6 cellular contexts compared by ENCODE assay signal in the genomic region with DNA sequence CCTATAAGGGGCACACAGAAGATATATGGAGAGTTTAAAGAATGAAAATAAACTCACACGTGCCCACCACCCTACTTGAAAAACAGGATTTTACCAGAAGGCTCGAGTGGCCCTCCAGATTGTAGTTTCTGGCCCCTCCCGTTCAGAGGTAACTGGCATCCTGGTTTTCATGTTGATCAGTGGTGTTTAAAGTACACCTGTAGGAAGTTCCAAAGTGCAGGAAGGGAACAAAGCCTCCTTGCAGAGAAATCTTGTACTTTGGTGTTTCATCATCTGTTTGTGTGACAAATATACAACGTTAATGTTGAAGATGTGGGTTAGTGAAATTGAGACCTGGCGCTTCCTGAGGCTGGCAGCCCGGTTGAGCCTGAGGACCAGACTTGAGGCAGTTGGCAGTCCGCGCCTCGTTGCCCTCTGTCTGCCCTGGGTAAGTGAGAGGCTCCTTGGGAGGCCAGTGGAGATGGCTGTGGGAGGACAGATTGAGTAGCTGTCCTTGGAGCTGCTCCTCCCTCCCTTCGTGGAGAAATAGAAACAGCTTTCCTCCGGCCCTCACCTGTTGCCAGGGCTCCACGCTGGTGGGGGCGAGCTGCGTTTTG. TPM values are rescaled to one million over a fixed set of nuclear protein-coding genes. Genes with fewer than 3 reads are reported as not detected.
"Had no signal": no experiment of that assay in that cellular context is flagged by ENCODE, and none has a peak within 500 bp of the region (broad histone marks: within the 10 kb centered on the region; RNA-seq: fewer than 3 reads in every experiment).

No MANE protein-coding gene starts in this region.

RNA-seq across cellular contexts. Expression of a gene that starts 19.2 kb away (rescaled TPM):
- total RNA-seq: LHCN-M2, MCF 10A, PC-3, Right ventricle myocardium inferior, RPMI7951, SJCRH30 had no signal
